7 cellular contexts compared by ENCODE assay signal in the genomic region with DNA sequence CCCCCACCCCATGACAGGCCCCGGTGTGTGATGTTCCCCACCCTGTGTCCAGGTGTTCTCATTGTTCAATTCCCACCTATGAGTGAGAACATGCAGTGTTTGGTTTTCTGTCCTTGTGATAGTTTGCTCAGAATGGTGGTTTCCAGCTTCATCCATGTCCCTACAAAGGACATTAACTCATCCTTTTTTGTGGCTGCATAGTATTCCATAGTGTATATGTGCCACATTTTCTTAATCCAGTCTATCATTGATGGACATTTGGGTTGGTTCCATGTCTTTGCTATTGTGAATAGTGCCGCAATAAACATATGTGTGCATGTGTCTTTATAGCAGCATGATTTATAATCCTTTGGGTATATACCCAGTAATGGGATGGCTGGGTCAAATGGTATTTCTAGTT. TPM values are rescaled to one million over a fixed set of nuclear protein-coding genes. Genes with fewer than 3 reads are reported as not detected.
"Had no signal": no experiment of that assay in that cellular context is flagged by ENCODE, and none has a peak within 500 bp of the region (broad histone marks: within the 10 kb centered on the region; RNA-seq: fewer than 3 reads in every experiment).

No MANE protein-coding gene starts in this region.

RNA-seq across cellular contexts. Expression of gene ANKRD55, which starts 59.7 kb away (rescaled TPM):
- total RNA-seq: kidney epithelial cell, left colon, left ventricle myocardium superior, mammary epithelial cell, mesenteric fat pad, myocyte had no signal
- polyA plus RNA-seq: keratinocyte, mammary epithelial cell had no signal
